18 cellular contexts compared by ENCODE assay signal in the genomic region with DNA sequence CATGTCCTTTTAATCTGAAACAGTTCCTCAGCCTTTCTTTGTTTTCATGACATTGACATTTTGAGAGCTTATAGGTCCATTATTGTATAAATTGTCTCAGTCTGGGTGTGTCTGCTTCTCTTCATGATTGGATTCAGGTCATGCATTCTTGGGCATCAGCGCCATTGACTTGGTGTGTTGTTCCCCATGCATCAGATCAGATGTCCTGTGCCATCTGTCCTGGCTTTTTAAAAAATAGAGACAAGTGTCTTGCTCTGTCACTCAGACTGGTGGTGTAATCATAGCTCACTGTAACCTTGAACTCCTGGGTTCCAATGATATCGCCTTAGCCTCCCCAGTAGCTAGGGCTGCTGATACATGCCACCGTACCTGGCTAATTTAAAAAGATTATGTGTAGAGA. TPM values are rescaled to one million over a fixed set of nuclear protein-coding genes. Genes with fewer than 3 reads are reported as not detected.
DNase-seq lines count a peak whose midpoint lies in the region; ATAC-seq and TF ChIP-seq lines count a peak whose summit lies in the region.
"Had no signal": no experiment of that assay in that cellular context is flagged by ENCODE, and none has a peak within 500 bp of the region (broad histone marks: within the 10 kb centered on the region; RNA-seq: fewer than 3 reads in every experiment).

No MANE protein-coding gene starts in this region.

- no peaks in the 10 kb centered on the region for H3K27me3 ChIP-seq in stomach
- H3K27me3 ChIP-seq: breast epithelium had no signal

- H3K27ac ChIP-seq in stomach = peak overlapping the region in 3 of 5 donors; percentile 2 to 22 (median 15)
- H3K27ac ChIP-seq: breast epithelium, C4-2B, coronary artery had no signal

- no peak for ATAC-seq in GM19035 (IDR thresholded peaks at IDR 0.05; ENCODE audit: unreplicated experiment)
- ATAC-seq: left colon had no signal

- no peak for DNase-seq in activated naive CD8-positive, alpha-beta T cell treated with anti-CD3 and anti-CD28 coated beads for 36 hours
- peak; percentile 74 for DNase-seq in NCI-H2171 treated with DMSO at 0.1 percent for 48 hours (lab: John Stamatoyannopoulos, UW)
- DNase-seq in myocyte (ENCODE audit: low read depth) = peak; percentile 85
- no peak for DNase-seq in stomach
- DNase-seq in NCI-H2196 treated with DMSO at 0.1 percent for 48 hours (lab: John Stamatoyannopoulos, UW; ENCODE audit: unreplicated experiment) = no peak
- DNase-seq in stimulated activated CD4-positive, alpha-beta T cell treated with anti-CD3 and anti-CD28 coated beads, Interleukin-2, amount 100 ng/mL, for 24 hours = no peak
- DNase-seq: activated CD4-positive, alpha-beta T cell treated with anti-CD3 and anti-CD28 coated beads for 4 hours; Kasumi-1; left colon; NCI-H1048; NCI-H2029 treated with DMSO at 0.1 percent for 48 hours; NCI-H510A treated with DMSO at 0.1 percent for 48 hours had no signal

- no peak overlapping the region for H3K4me3 Mint-ChIP-seq in activated naive CD8-positive, alpha-beta T cell
- H3K4me3 Mint-ChIP-seq in activated naive CD8-positive, alpha-beta T cell treated with anti-CD3 and anti-CD28 coated beads for 36 hours = no peak overlapping the region

- 91 to 95% (median 93%) methylated on average over 3 of the region's 3 CpGs for WGBS in stomach, 5 donors

- intact Hi-C loops in stomach (cut with DNase I; ENCODE audit: low total_unique reads) = no loop called here

- peaks cover 17 to 57% (median 36%) of the 10 kb centered on the region in 4 donors for H3K4me1 ChIP-seq in stomach
- H3K4me1 ChIP-seq: breast epithelium, prostate gland had no signal

- TF ChIP-seq POLR2A in stomach (IDR thresholded peaks at IDR 0.05) = no peak

- no peak for TF ChIP-seq CTCF in stomach (IDR thresholded peaks at IDR 0.05)

- no peak overlapping the region for H3K4me3 ChIP-seq in stomach
- H3K4me3 ChIP-seq: breast epithelium, coronary artery, prostate gland had no signal

- H3K4me1 Mint-ChIP-seq in activated naive CD8-positive, alpha-beta T cell (ENCODE audit: low read depth) = peaks cover 32% of the 10 kb centered on the region
- peaks cover 36% of the 10 kb centered on the region for H3K4me1 Mint-ChIP-seq in activated naive CD8-positive, alpha-beta T cell treated with anti-CD3 and anti-CD28 coated beads for 36 hours

- TF ChIP-seq EP300 in stomach (IDR thresholded peaks at IDR 0.05) = no peak

- H3K36me3 ChIP-seq in stomach = peaks cover 7 to 34% (median 31%) of the 10 kb centered on the region in 4 donors
- H3K36me3 ChIP-seq: breast epithelium, prostate gland had no signal

- no peaks in the 10 kb centered on the region for H3K36me3 Mint-ChIP-seq in activated naive CD8-positive, alpha-beta T cell
- no peaks in the 10 kb centered on the region for H3K36me3 Mint-ChIP-seq in activated naive CD8-positive, alpha-beta T cell treated with anti-CD3 and anti-CD28 coated beads for 36 hours

- no peaks in the 10 kb centered on the region for H3K9me3 Mint-ChIP-seq in activated naive CD8-positive, alpha-beta T cell (ENCODE audit: low read depth)
- H3K9me3 Mint-ChIP-seq in activated naive CD8-positive, alpha-beta T cell treated with anti-CD3 and anti-CD28 coated beads for 36 hours = no peaks in the 10 kb centered on the region

- peak overlapping the region; percentile 58 for H3K27ac Mint-ChIP-seq in activated naive CD8-positive, alpha-beta T cell
- H3K27ac Mint-ChIP-seq in activated naive CD8-positive, alpha-beta T cell treated with anti-CD3 and anti-CD28 coated beads for 36 hours = no peak overlapping the region

- no peaks in the 10 kb centered on the region for H3K9me3 ChIP-seq in stomach
- H3K9me3 ChIP-seq: breast epithelium, prostate gland had no signal

- no peaks in the 10 kb centered on the region for H3K27me3 Mint-ChIP-seq in activated naive CD8-positive, alpha-beta T cell
- no peaks in the 10 kb centered on the region for H3K27me3 Mint-ChIP-seq in activated naive CD8-positive, alpha-beta T cell treated with anti-CD3 and anti-CD28 coated beads for 36 hours

RNA-seq across cellular contexts. Expression of a gene that starts 55.7 kb away (rescaled TPM):
- 10 to 100 TPM; 38.4 to 39.3 TPM for total RNA-seq in activated naive CD8-positive, alpha-beta T cell treated with anti-CD3 and anti-CD28 coated beads for 36 hours
- total RNA-seq in myocyte = 48.6 and 51.8 TPM in 2 replicates
- polyA plus RNA-seq in myocyte (2012) = 31.4 TPM
- 10 to 100 TPM; 33.5 to 72.4 (median 40.8) TPM for total RNA-seq in stomach
- 10 to 100 TPM; 19.5 to 42.5 (median 40.0) TPM for polyA plus RNA-seq in stomach

Comparison
In these comparisons a context has a peak if more than half of its experiments do, and no peak if none do; other contexts are left out.
1. DNase-seq: peak in NCI-H2171 treated with DMSO at 0.1 percent for 48 hours (single experiment) and myocyte (single experiment); none in activated naive CD8-positive, alpha-beta T cell treated with anti-CD3 and anti-CD28 coated beads for 36 hours (single experiment), stomach (single experiment), NCI-H2196 treated with DMSO at 0.1 percent for 48 hours (single experiment) and stimulated activated CD4-positive, alpha-beta T cell treated with anti-CD3 and anti-CD28 coated beads, Interleukin-2, amount 100 ng/mL, for 24 hours (0 of 2).